Comparison of ENCODE assay signal across 36 cellular contexts in the genomic region with DNA sequence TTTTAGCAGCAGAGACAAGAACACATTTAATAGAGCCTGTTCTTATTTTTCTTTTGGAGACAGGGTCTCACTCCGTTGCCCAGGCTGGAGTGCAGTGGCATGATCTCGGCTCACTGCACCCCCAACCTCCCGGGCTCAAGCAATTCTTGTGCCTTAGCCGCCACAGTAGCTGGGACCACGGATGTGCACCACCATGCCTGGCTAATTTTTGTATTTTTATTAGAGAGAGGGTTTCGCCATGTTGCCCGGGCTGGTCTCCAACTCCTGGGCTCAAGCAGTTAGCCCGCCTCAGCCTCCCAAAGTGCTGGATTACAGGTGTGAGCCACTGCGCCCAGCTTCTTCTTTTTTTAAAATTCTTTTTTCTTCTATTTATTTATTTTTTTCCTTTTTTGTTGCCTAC. TPM values are rescaled to one million over a fixed set of nuclear protein-coding genes. Genes with fewer than 3 reads are reported as not detected.
"Had no signal": no experiment of that assay in that cellular context is flagged by ENCODE, and none has a peak within 500 bp of the region (broad histone marks: within the 10 kb centered on the region; RNA-seq: fewer than 3 reads in every experiment).

No MANE protein-coding gene starts in this region.

- H3K4me3 Mint-ChIP-seq: activated CD4-positive, alpha-beta memory T cell treated with anti-CD3 and anti-CD28 coated beads for 36 hours; activated CD4-positive, alpha-beta T cell treated with anti-CD3 and anti-CD28 coated beads for 36 hours; activated CD4-positive, alpha-beta T cell treated with anti-CD3 and anti-CD28 coated beads, Interleukin-2, amount 10 ng/mL, durations not matched to agents 7 days and 5 days; activated CD8-positive, alpha-beta T cell treated with anti-CD3 and anti-CD28 coated beads for 36 hours; activated naive CD4-positive, alpha-beta T cell treated with anti-CD3 and anti-CD28 coated beads for 36 hours; activated naive CD8-positive, alpha-beta T cell treated with anti-CD3 and anti-CD28 coated beads for 36 hours; activated T-cell treated with anti-CD3 and anti-CD28 coated beads, Interleukin-2, amount 50 U/mL, for 4 hours; activated T-cell treated with anti-CD3 and anti-CD28 coated beads, Interleukin-2, amount 50 U/mL, for 72 hours; activated T-helper 1 cell treated with anti-CD3 and anti-CD28 coated beads, Interleukin-12 subunit alpha, Interleukin-12 subunit beta, Interleukin-2, Interleukin-4 antibody, amounts not matched to agents 30 ng/mL and 10 ng/mL and 1 ng/mL, durations not matched to agents 14 hours and 24 hours and 36 hours; activated T-helper 17 cell treated with anti-CD3 and anti-CD28 coated beads, Interleukin-2, amount 50 U/mL, for 72 hours; T-helper 1 cell treated with Interleukin-12 subunit alpha and Interleukin-12 subunit beta and Interleukin-4 antibody, amounts not matched to agents 30 μg/mL and 1 μg/mL, for 36 hours; T-helper 2 cell treated with Interferon-gamma antibody and Interleukin-4, amounts not matched to agents 5 μg/mL and 100 μg/mL, for 36 hours had no signal

- H3K4me1 ChIP-seq: adrenal gland, body of pancreas, breast epithelium had no signal

- H3K27me3 ChIP-seq: adrenal gland, body of pancreas, brain microvascular endothelial cell, breast epithelium had no signal

- H3K36me3 Mint-ChIP-seq: activated CD4-positive, alpha-beta memory T cell treated with anti-CD3 and anti-CD28 coated beads for 36 hours; activated naive CD8-positive, alpha-beta T cell treated with anti-CD3 and anti-CD28 coated beads for 36 hours had no signal

- H3K27ac ChIP-seq: adrenal gland, body of pancreas, brain microvascular endothelial cell, breast epithelium, VCaP had no signal

- H3K9me3 ChIP-seq: adrenal gland, body of pancreas had no signal

- DNase-seq: activated CD4-positive, alpha-beta memory T cell treated with anti-CD3 and anti-CD28 coated beads for 36 hours; activated CD4-positive, alpha-beta T cell treated with anti-CD3 and anti-CD28 coated beads for 1 hour; activated CD4-positive, alpha-beta T cell treated with anti-CD3 and anti-CD28 coated beads for 36 hours; activated CD4-positive, alpha-beta T cell treated with anti-CD3 and anti-CD28 coated beads for 48 hours; activated CD4-positive, alpha-beta T cell treated with anti-CD3 and anti-CD28 coated beads, Interleukin-2, amount 10 ng/mL, durations not matched to agents 7 days and 5 days; activated CD4-positive, CD25-positive, alpha-beta regulatory T cell; activated CD8-positive, alpha-beta memory T cell treated with anti-CD3 and anti-CD28 coated beads, Interleukin-2, amount 50 U/mL, for 4 hours; activated CD8-positive, alpha-beta T cell treated with anti-CD3 and anti-CD28 coated beads for 36 hours; activated effector memory CD4-positive, alpha-beta T cell treated with anti-CD3 and anti-CD28 coated beads, Interleukin-2, amount 50 U/mL, for 16 hours; activated gamma-delta T cell treated with Interleukin-2 at 50 U/mL for 16 hours; activated naive CD4-positive, alpha-beta T cell; activated naive CD4-positive, alpha-beta T cell treated with anti-CD3 and anti-CD28 coated beads for 36 hours; activated naive CD4-positive, alpha-beta T cell treated with anti-CD3 and anti-CD28 coated beads, Interleukin-2, amount 50 U/mL, for 16 hours; activated naive CD8-positive, alpha-beta T cell treated with anti-CD3 and anti-CD28 coated beads for 36 hours; activated T-cell treated with anti-CD3 and anti-CD28 coated beads for 4 hours; activated T-cell treated with anti-CD3 and anti-CD28 coated beads, Interleukin-2, amount 50 U/mL, for 1 hour; activated T-cell treated with anti-CD3 and anti-CD28 coated beads, Interleukin-2, amount 50 U/mL, for 4 hours; activated T-cell treated with anti-CD3 and anti-CD28 coated beads, Interleukin-2, amount 50 U/mL, for 72 hours; adrenal gland; amniotic stem cell; aorta; body of pancreas; brain microvascular endothelial cell; central memory CD4-positive, alpha-beta T cell; SW 1271; T-helper 1 cell; T-helper 2 cell; T-helper 9 cell had no signal

- H3K27me3 Mint-ChIP-seq: activated CD4-positive, alpha-beta memory T cell treated with anti-CD3 and anti-CD28 coated beads for 36 hours; activated CD4-positive, alpha-beta T cell treated with anti-CD3 and anti-CD28 coated beads for 36 hours; activated CD4-positive, alpha-beta T cell treated with anti-CD3 and anti-CD28 coated beads, Interleukin-2, amount 10 ng/mL, durations not matched to agents 7 days and 5 days; activated CD8-positive, alpha-beta T cell treated with anti-CD3 and anti-CD28 coated beads for 36 hours; activated naive CD8-positive, alpha-beta T cell treated with anti-CD3 and anti-CD28 coated beads for 36 hours; activated T-helper 17 cell treated with anti-CD3 and anti-CD28 coated beads, Interleukin-2, amount 50 U/mL, for 72 hours had no signal

- H3K27ac Mint-ChIP-seq: activated CD4-positive, alpha-beta memory T cell treated with anti-CD3 and anti-CD28 coated beads for 36 hours; activated CD4-positive, alpha-beta T cell treated with anti-CD3 and anti-CD28 coated beads for 36 hours; activated CD4-positive, alpha-beta T cell treated with anti-CD3 and anti-CD28 coated beads, Interleukin-2, amount 10 ng/mL, durations not matched to agents 7 days and 5 days; activated CD8-positive, alpha-beta T cell treated with anti-CD3 and anti-CD28 coated beads for 36 hours; activated naive CD4-positive, alpha-beta T cell treated with anti-CD3 and anti-CD28 coated beads for 36 hours; activated naive CD4-positive, alpha-beta T cell treated with anti-CD3 and anti-CD28 coated beads, Interleukin-2, amount 50 U/mL, for 72 hours; activated naive CD8-positive, alpha-beta T cell treated with anti-CD3 and anti-CD28 coated beads for 36 hours; activated T-cell treated with anti-CD3 and anti-CD28 coated beads, Interleukin-2, amount 50 U/mL, for 72 hours; activated T-helper 1 cell treated with anti-CD3 and anti-CD28 coated beads, Interleukin-12 subunit alpha, Interleukin-12 subunit beta, Interleukin-2, Interleukin-4 antibody, amounts not matched to agents 30 ng/mL and 10 ng/mL and 1 ng/mL, durations not matched to agents 14 hours and 24 hours and 36 hours; activated T-helper 17 cell treated with anti-CD3 and anti-CD28 coated beads, Interleukin-2, amount 50 U/mL, for 72 hours; T-helper 1 cell treated with Interleukin-12 subunit alpha and Interleukin-12 subunit beta and Interleukin-4 antibody, amounts not matched to agents 30 μg/mL and 1 μg/mL, for 36 hours; T-helper 2 cell treated with Interferon-gamma antibody and Interleukin-4, amounts not matched to agents 5 μg/mL and 100 μg/mL, for 36 hours had no signal

- H3K4me1 Mint-ChIP-seq: activated CD4-positive, alpha-beta T cell treated with anti-CD3 and anti-CD28 coated beads for 36 hours; activated CD4-positive, alpha-beta T cell treated with anti-CD3 and anti-CD28 coated beads, Interleukin-2, amount 10 ng/mL, durations not matched to agents 7 days and 5 days; activated naive CD8-positive, alpha-beta T cell treated with anti-CD3 and anti-CD28 coated beads for 36 hours; activated T-helper 17 cell treated with anti-CD3 and anti-CD28 coated beads, Interleukin-2, amount 50 U/mL, for 72 hours had no signal

- H3K36me3 ChIP-seq: adrenal gland, brain microvascular endothelial cell, breast epithelium had no signal

- H3K4me3 ChIP-seq: adrenal gland, body of pancreas, breast epithelium had no signal

RNA-seq across cellular contexts. Expression of a gene that starts 23.3 kb away (rescaled TPM):
- total RNA-seq: activated CD4-positive, alpha-beta memory T cell treated with anti-CD3 and anti-CD28 coated beads for 36 hours; activated CD4-positive, alpha-beta T cell treated with anti-CD3 and anti-CD28 coated beads for 36 hours; activated CD4-positive, alpha-beta T cell treated with anti-CD3 and anti-CD28 coated beads, Interleukin-2, amount 10 ng/mL, durations not matched to agents 7 days and 5 days; activated CD8-positive, alpha-beta memory T cell treated with anti-CD3 and anti-CD28 coated beads for 36 hours; activated CD8-positive, alpha-beta T cell treated with anti-CD3 and anti-CD28 coated beads for 36 hours; activated naive CD4-positive, alpha-beta T cell treated with anti-CD3 and anti-CD28 coated beads for 36 hours; activated naive CD4-positive, alpha-beta T cell treated with anti-CD3 and anti-CD28 coated beads, Interleukin-2, amount 50 U/mL, for 72 hours; activated naive CD8-positive, alpha-beta T cell treated with anti-CD3 and anti-CD28 coated beads for 36 hours; activated T-cell treated with anti-CD3 and anti-CD28 coated beads, Interleukin-2, amount 50 U/mL, for 72 hours; activated T-helper 1 cell treated with anti-CD3 and anti-CD28 coated beads, Interleukin-12 subunit alpha, Interleukin-12 subunit beta, Interleukin-2, Interleukin-4 antibody, amounts not matched to agents 30 ng/mL and 10 ng/mL and 1 ng/mL, durations not matched to agents 14 hours and 24 hours and 36 hours; activated T-helper 17 cell treated with anti-CD3 and anti-CD28 coated beads, Interleukin-2, amount 50 U/mL, for 72 hours had no signal
